Comparison of ENCODE assay signal across 8 cellular contexts in the genomic region with DNA sequence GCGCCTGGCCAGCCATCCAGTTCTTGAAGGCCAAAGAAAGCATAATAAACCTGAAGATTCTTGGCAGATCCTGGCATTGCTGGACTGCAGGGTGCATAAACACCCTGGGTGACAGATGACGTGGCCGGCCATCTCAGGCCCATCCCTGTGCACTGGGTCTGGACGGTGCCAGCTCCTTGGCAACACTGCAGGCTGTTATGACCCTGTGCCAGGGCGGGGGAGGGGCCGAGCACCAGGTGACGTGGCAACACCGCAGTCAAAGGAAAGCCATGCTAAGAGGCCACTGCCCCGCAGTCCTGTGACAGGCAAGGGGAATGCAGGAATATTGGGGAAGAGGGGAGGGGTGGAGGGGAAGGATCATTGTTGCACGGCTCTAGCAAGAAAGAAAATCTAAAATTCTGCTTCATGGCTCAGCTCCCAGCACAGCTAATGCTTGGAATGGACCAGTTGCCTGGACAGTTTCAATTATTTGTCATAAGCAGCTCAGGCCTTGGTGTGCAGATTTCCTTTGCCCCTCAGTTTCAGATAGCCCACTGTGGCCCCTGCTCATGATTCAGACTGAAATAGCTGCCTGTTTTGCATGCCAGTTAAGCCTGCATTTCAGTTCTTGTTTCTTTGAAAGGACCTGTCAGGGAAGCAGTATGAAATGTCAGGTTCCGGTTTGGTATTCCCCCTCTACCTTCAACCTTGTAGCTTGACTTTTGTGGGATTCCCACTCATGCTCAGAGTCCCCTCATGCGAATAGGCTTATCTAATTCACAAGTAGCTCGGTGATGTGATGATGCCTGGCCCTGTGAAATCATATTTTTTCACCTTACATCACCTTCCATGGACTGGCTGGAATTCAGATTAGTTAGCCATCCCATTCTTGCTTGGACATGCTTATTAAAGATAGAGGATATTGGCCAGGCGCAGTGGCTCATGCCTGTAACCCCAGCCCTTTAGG. TPM values are rescaled to one million over a fixed set of nuclear protein-coding genes. Genes with fewer than 3 reads are reported as not detected.
DNase-seq lines count a peak whose midpoint lies in the region; ATAC-seq and TF ChIP-seq lines count a peak whose summit lies in the region.

No MANE protein-coding gene starts in this region.

- no peaks in the 10 kb centered on the region for H3K9me3 Mint-ChIP-seq in activated naive CD4-positive, alpha-beta T cell treated with anti-CD3 and anti-CD28 coated beads, Interleukin-2, amount 50 U/mL, for 72 hours

- ATAC-seq in activated naive CD4-positive, alpha-beta T cell treated with anti-CD3 and anti-CD28 coated beads, Interleukin-2, amount 50 U/mL, for 72 hours = peak; percentile 52 to 95
- peak; percentile 93 for ATAC-seq in HG02840 (IDR thresholded peaks at IDR 0.05; ENCODE audit: low FRiP score, unreplicated experiment)

- no peaks in the 10 kb centered on the region for H3K36me3 Mint-ChIP-seq in activated naive CD4-positive, alpha-beta T cell treated with anti-CD3 and anti-CD28 coated beads, Interleukin-2, amount 50 U/mL, for 72 hours

- TF ChIP-seq CTCF in epithelial cell of proximal tubule (conservative IDR thresholded peaks at IDR 0.05; ENCODE audit: low read depth, low read length) = no peak

- peak in 1 of 2 donors; percentile 56 for DNase-seq in activated naive CD4-positive, alpha-beta T cell treated with anti-CD3 and anti-CD28 coated beads, Interleukin-2, amount 50 U/mL, for 72 hours (ENCODE audit: low spot score in 2 of 2)
- DNase-seq in activated naive CD4-positive, alpha-beta T cell (lab: John Stamatoyannopoulos, UW) = no peak
- peak; percentile 39 to 81 for DNase-seq in NCI-H526 (lab: John Stamatoyannopoulos, UW)
- DNase-seq in epithelial cell of proximal tubule (ENCODE audit: low read depth) = peak; percentile 55
- peak in 43 of 56 donors; percentile 2 to 83 (median 42) for DNase-seq in nucleus accumbens (lab: John Stamatoyannopoulos, UW)
- no peak for DNase-seq in NCI-H187 treated with DMSO at 0.1 percent for 48 hours (lab: John Stamatoyannopoulos, UW)
- no peak for DNase-seq in HCEC 1CT

- no peak overlapping the region for H3K4me3 ChIP-seq in epithelial cell of proximal tubule (ENCODE audit: low read depth, low read length)

- H3K27ac Mint-ChIP-seq in activated naive CD4-positive, alpha-beta T cell treated with anti-CD3 and anti-CD28 coated beads, Interleukin-2, amount 50 U/mL, for 72 hours = peak overlapping the region in 1 of 2 donors; percentile 54

RNA-seq across cellular contexts. Expression of a gene that starts 29.7 kb away (rescaled TPM):
- total RNA-seq in activated naive CD4-positive, alpha-beta T cell treated with anti-CD3 and anti-CD28 coated beads, Interleukin-2, amount 50 U/mL, for 72 hours = 100 to 1,000 TPM; 180 to 239 TPM
- 32.6 and 36.5 TPM in 2 replicates for total RNA-seq in epithelial cell of proximal tubule

Comparison
In these comparisons a context has a peak if more than half of its experiments do, and no peak if none do; other contexts are left out.
1. DNase-seq: peak in NCI-H526 (2 of 2), epithelial cell of proximal tubule (single experiment) and nucleus accumbens (43 of 56); none in activated naive CD4-positive, alpha-beta T cell (0 of 4), NCI-H187 treated with DMSO at 0.1 percent for 48 hours (single experiment) and HCEC 1CT (single experiment).